Comparison of ENCODE assay signal across 9 cellular contexts in genomic region chr9:99040911-99041582, GRCh38.
DNase-seq lines count a peak whose midpoint lies in the region; TF ChIP-seq lines count a peak whose summit lies in the region.
"Had no signal": no experiment of that assay in that cellular context is flagged by ENCODE, and none has a peak within 500 bp of the region (broad histone marks: within the 10 kb centered on the region; RNA-seq: fewer than 3 reads in every experiment).

No MANE protein-coding gene starts in this region.

- intact Hi-C loops in sigmoid colon (cut with DNase I): no loop called here

- in situ Hi-C loops in GM13976 (cut with MboI; ENCODE audit: low sequenced_read_pairs, unreplicated experiment): no loop called here

- DNase-seq in GM04503 (ENCODE audit: low read depth) (peak; percentile 73), RPMI7951 (ENCODE audit: low read depth) (peak; percentile 93), fibroblast of pulmonary artery (ENCODE audit: low read depth) (peak; percentile 65), sigmoid colon (no peak), NCI-H1048 (lab: John Stamatoyannopoulos, UW) (no peak), NCI-H1694 (lab: John Stamatoyannopoulos, UW) (no peak), GM13976 (ENCODE audit: low spot score) (no peak)
- no peak for DNase-seq in stimulated activated CD4-positive, alpha-beta T cell treated with anti-CD3 and anti-CD28 coated beads, Interleukin-4, amount 100 ng/mL, for 4 hours
- DNase-seq: T-cell had no signal

- no peaks in the 10 kb centered on the region for H3K27me3 ChIP-seq in sigmoid colon

- WGBS in sigmoid colon, 2 donors: 72 to 76% methylated on average over 3 of the region's 3 CpGs

- no peak overlapping the region for H3K4me3 ChIP-seq in fibroblast of pulmonary artery (replicated peaks; ENCODE audit: low read depth, low read length)
- H3K4me3 ChIP-seq in sigmoid colon: no peak overlapping the region

- TF ChIP-seq EP300 in sigmoid colon (IDR thresholded peaks at IDR 0.05): no peak

- TF ChIP-seq CTCF in fibroblast of pulmonary artery (IDR thresholded peaks at IDR 0.05; ENCODE audit: low read length, missing control alignments) (no peak), sigmoid colon (IDR thresholded peaks at IDR 0.05) (no peak), GM13976 (IDR thresholded peaks at IDR 0.05; ENCODE audit: borderline replicate concordance, control extremely low read depth, extremely low read depth, insufficient read depth, missing control alignments) (no peak)

- H3K4me1 ChIP-seq in sigmoid colon: peaks cover 0 to 15% (median 1%) of the 10 kb centered on the region in 4 donors

- TF ChIP-seq POLR2A in sigmoid colon (IDR thresholded peaks at IDR 0.05): no peak

- H3K9me3 ChIP-seq in sigmoid colon: peaks cover 0 to 9% (median 0%) of the 10 kb centered on the region in 4 donors

- peak overlapping the region in 3 of 4 donors; percentile 10 to 87 (median 48) for H3K27ac ChIP-seq in sigmoid colon

- peaks cover 4 to 84% (median 32%) of the 10 kb centered on the region in 4 donors for H3K36me3 ChIP-seq in sigmoid colon

Comparison
In these comparisons a context has a peak if more than half of its experiments do, and no peak if none do; other contexts are left out.
1. DNase-seq: peak in GM04503 (single experiment), RPMI7951 (single experiment) and fibroblast of pulmonary artery (single experiment); none in sigmoid colon (single experiment), NCI-H1048 (single experiment), NCI-H1694 (single experiment), stimulated activated CD4-positive, alpha-beta T cell treated with anti-CD3 and anti-CD28 coated beads, Interleukin-4, amount 100 ng/mL, for 4 hours (0 of 2) and GM13976 (single experiment).